In genomic region chr1:185674201-185674600, GRCh38 we compare ENCODE assay signal across 1 cellular context.
TF ChIP-seq lines count a peak whose summit lies in the region.

No MANE protein-coding gene starts in this region.

TF ChIP-seq in HepG2, 621 proteins besides CTCF, POLR2A, EP300 and RAD21 (continued from another document and continues in another):
- TF ChIP-seq BATF2 (CRISPR knock-in tag; IDR thresholded peaks at IDR 0.05) (no peak), ZNF407 (CRISPR knock-in tag; IDR thresholded peaks at IDR 0.05; ENCODE audit: not compliant biosample characterization) (no peak), NONO (IDR thresholded peaks at IDR 0.05) (no peak), NONO (CRISPR knock-in tag; conservative IDR thresholded peaks at IDR 0.05) (peak; percentile 63; the same call in 1 of the 2 replicates), MEF2D (CRISPR knock-in tag; IDR thresholded peaks at IDR 0.05) (peak; percentile 100), SNAPC2 (CRISPR knock-in tag; IDR thresholded peaks at IDR 0.05) (peak; percentile 48; the same call in 1 of the 2 replicates), ZNF124 (CRISPR knock-in tag; IDR thresholded peaks at IDR 0.05) (no peak; the same call in 1 of the 2 replicates), ZNF33B (CRISPR knock-in tag; IDR thresholded peaks at IDR 0.05) (no peak), DPF2 (CRISPR knock-in tag; IDR thresholded peaks at IDR 0.05; ENCODE audit: borderline replicate concordance, low read depth) (peak; percentile 60; the same call in 1 of the 2 replicates), BRCA1 (CRISPR knock-in tag; IDR thresholded peaks at IDR 0.05) (no peak), IKZF1 (IDR thresholded peaks at IDR 0.05) (no peak), ZNF878 (CRISPR knock-in tag; IDR thresholded peaks at IDR 0.05) (peak; percentile 85), ZBTB8A (CRISPR knock-in tag; IDR thresholded peaks at IDR 0.05; ENCODE audit: borderline replicate concordance, low read depth) (no peak), PLRG1 (conservative IDR thresholded peaks at IDR 0.05) (no peak), TBX2 (CRISPR knock-in tag; IDR thresholded peaks at IDR 0.05; ENCODE audit: borderline replicate concordance) (peak; percentile 92), ZNF574 (CRISPR knock-in tag; IDR thresholded peaks at IDR 0.05) (no peak), ATF2 (CRISPR knock-in tag; IDR thresholded peaks at IDR 0.05) (peak; percentile 62; the same call in 1 of the 2 replicates), KLF16 (CRISPR knock-in tag; IDR thresholded peaks at IDR 0.05) (0 out of 4 replicates have a peak, but pooled peaks of 1 of the 2 experiments have one; percentile 45), HOMEZ (CRISPR knock-in tag; IDR thresholded peaks at IDR 0.05; ENCODE audit: low read depth) (peak; percentile 94; the same call in 1 of the 2 replicates), MXD4 (CRISPR knock-in tag; IDR thresholded peaks at IDR 0.05) (no peak), MEIS1 (CRISPR knock-in tag; IDR thresholded peaks at IDR 0.05; ENCODE audit: borderline replicate concordance) (peak; percentile 44; the same call in 1 of the 2 replicates), CEBPB (IDR thresholded peaks at IDR 0.05; ENCODE audit: borderline replicate concordance, low read depth, low read length) (no peak), CEBPG (CRISPR knock-in tag; IDR thresholded peaks at IDR 0.05) (peak; percentile 54), ZNF616 (CRISPR knock-in tag; IDR thresholded peaks at IDR 0.05; ENCODE audit: low read depth) (no peak), LCORL (IDR thresholded peaks at IDR 0.05) (no peak), LCORL (CRISPR knock-in tag; IDR thresholded peaks at IDR 0.05) (peak; percentile 20; the same call in 1 of the 2 replicates), ZFP41 (CRISPR knock-in tag; IDR thresholded peaks at IDR 0.05; ENCODE audit: borderline replicate concordance) (no peak), ELF3 (CRISPR knock-in tag; IDR thresholded peaks at IDR 0.05) (peak; percentile 98), ZBTB3 (CRISPR knock-in tag; IDR thresholded peaks at IDR 0.05; ENCODE audit: borderline replicate concordance, low read depth) (no peak), KMT2A (CRISPR knock-in tag; IDR thresholded peaks at IDR 0.05) (no peak), MXD1 (CRISPR knock-in tag; IDR thresholded peaks at IDR 0.05) (no peak), ZNF775 (CRISPR knock-in tag; IDR thresholded peaks at IDR 0.05; ENCODE audit: borderline replicate concordance) (no peak), SRSF1 (optimal IDR thresholded peaks at IDR 0.05; ENCODE audit: low read depth, low read length) (no peak), FOXJ3 (CRISPR knock-in tag; IDR thresholded peaks at IDR 0.05; ENCODE audit: borderline replicate concordance) (peak; percentile 91; the same call in 1 of the 2 replicates), SAP130 (CRISPR knock-in tag; IDR thresholded peaks at IDR 0.05; ENCODE audit: low read depth) (peak; percentile 81), ZNF513 (CRISPR knock-in tag; conservative IDR thresholded peaks at IDR 0.05) (no peak), MAX (IDR thresholded peaks at IDR 0.05) (0 out of 2 replicates have a peak, but pooled peaks have one; percentile 25), MLX (CRISPR knock-in tag; IDR thresholded peaks at IDR 0.05) (peak; percentile 73), CREB1 (IDR thresholded peaks at IDR 0.05) (no peak), CREB1 (CRISPR knock-in tag; IDR thresholded peaks at IDR 0.05) (peak; percentile 72), SETDB1 (CRISPR knock-in tag; IDR thresholded peaks at IDR 0.05; ENCODE audit: borderline replicate concordance) (no peak), CSRNP2 (CRISPR knock-in tag; conservative IDR thresholded peaks at IDR 0.05; ENCODE audit: low read depth) (no peak), ZFP36L1 (CRISPR knock-in tag; IDR thresholded peaks at IDR 0.05) (peak; percentile 36; the same call in 1 of the 2 replicates)
